ENCODE assay signal across 25 cellular contexts in genomic region chr5:101174981-101175380, GRCh38.
DNase-seq lines count a peak whose midpoint lies in the region; ATAC-seq and TF ChIP-seq lines count a peak whose summit lies in the region.
"Had no signal": no experiment of that assay in that cellular context is flagged by ENCODE, and none has a peak within 500 bp of the region (broad histone marks: within the 10 kb centered on the region; RNA-seq: fewer than 3 reads in every experiment).

No MANE protein-coding gene starts in this region.

- no CpG with 5 or more reads among the region's 1 CpG for WGBS in trophoblast cell (ENCODE audit: extremely low coverage, insufficient coverage, insufficient read length)
- 25 to 35% methylated on average over 1 of the region's 1 CpG for WGBS in GM23248 (ENCODE audit: low coverage in 1 of 2, low lambda C conversion rate in 2 of 2, missing lambda C conversion rate in 2 of 2), 2 experiments

- H2AFZ ChIP-seq in trophoblast cell (ENCODE audit: insufficient read depth, low read length, poor library complexity) (no peak overlapping the region), GM23248 (no peak overlapping the region)

- H3K79me2 ChIP-seq in trophoblast cell (ENCODE audit: control insufficient read depth, insufficient read depth, low read length, poor library complexity), result no peaks in the 10 kb centered on the region
- no peaks in the 10 kb centered on the region for H3K79me2 ChIP-seq in GM23248 (ENCODE audit: insufficient read depth)

- no peak overlapping the region for H2AK5ac ChIP-seq in trophoblast cell (ENCODE audit: low read length)

- H3K9ac ChIP-seq in trophoblast cell (ENCODE audit: low read length) (no peak overlapping the region), GM23248 (no peak overlapping the region)
- H3K9ac ChIP-seq: BLaER1 had no signal

- no peak overlapping the region for H4K12ac ChIP-seq in trophoblast cell (ENCODE audit: low read depth, low read length)

- ATAC-seq in GM19467 (IDR thresholded peaks at IDR 0.05; ENCODE audit: unreplicated experiment), result no peak
- ATAC-seq: GM12878 had no signal

- DNase-seq in T47D (ENCODE audit: low read depth in 1 of 2, low spot score in 1 of 2) (peak; percentile 4 to 64), breast epithelium (ENCODE audit: low spot score in 2 of 2) (no peak), HuH-7.5 (ENCODE audit: low spot score) (peak; percentile 0), NCI-H226 (peak; percentile 6), trophoblast cell (peak; percentile 13 to 89), NAMALWA (ENCODE audit: low spot score) (no peak), GM23248 (no peak)
- DNase-seq: 8988T; ACHN; BE2C; C1 segment of cervical spinal cord; CD4-positive, alpha-beta memory T cell; CD4-positive, CD25-positive, alpha-beta regulatory T cell; CD8-positive, alpha-beta memory T cell; COR-L47; DMS 273 treated with DMSO at 0.1 percent for 48 hours; DMS153; DMS53; DMS79; DND-41; EL; GDM1 had no signal

- no peak overlapping the region for H4K91ac ChIP-seq in trophoblast cell (ENCODE audit: low read depth, low read length)

- intact Hi-C loops in breast epithelium (cut with DNase I; ENCODE audit: low total_unique reads), result no loop called here

- no peak for TF ChIP-seq POLR2A in breast epithelium (IDR thresholded peaks at IDR 0.05)

- H3K27me3 ChIP-seq in breast epithelium, result no peaks in the 10 kb centered on the region
- H3K27me3 ChIP-seq in trophoblast cell (ENCODE audit: insufficient read depth, low read length), result no peaks in the 10 kb centered on the region
- no peaks in the 10 kb centered on the region for H3K27me3 ChIP-seq in GM23248 (replicated peaks; ENCODE audit: insufficient read depth)
- H3K27me3 ChIP-seq: BE2C, BLaER1 had no signal

- H3K18ac ChIP-seq in trophoblast cell (ENCODE audit: low read length), result no peak overlapping the region

- H3K23ac ChIP-seq in trophoblast cell (ENCODE audit: low read length), result no peak overlapping the region

- H3K4ac ChIP-seq in trophoblast cell (ENCODE audit: low read depth, low read length), result no peak overlapping the region

- no peak overlapping the region for H3K4me3 ChIP-seq in breast epithelium
- no peak overlapping the region for H3K4me3 ChIP-seq in trophoblast cell (ENCODE audit: low read depth, low read length)
- H3K4me3 ChIP-seq in GM23248, result no peak overlapping the region
- H3K4me3 ChIP-seq: BLaER1, GM12878 had no signal

- H3K9me3 ChIP-seq in breast epithelium (peaks cover 7 to 8% of the 10 kb centered on the region in 2 donors), trophoblast cell (ENCODE audit: insufficient read depth, low read depth, low read length) (peaks cover 4% of the 10 kb centered on the region), GM23248 (ENCODE audit: low read depth) (no peaks in the 10 kb centered on the region)
- H3K9me3 ChIP-seq: BE2C had no signal

- no peaks in the 10 kb centered on the region for H4K20me1 ChIP-seq in GM23248 (ENCODE audit: insufficient read depth)
- H4K20me1 ChIP-seq: BLaER1 had no signal

- no peaks in the 10 kb centered on the region for H3K36me3 ChIP-seq in breast epithelium
- H3K36me3 ChIP-seq in trophoblast cell (ENCODE audit: control insufficient read depth in 1 of 2, insufficient read depth in 2 of 2, low read length in 2 of 2), result no peaks in the 10 kb centered on the region
- H3K36me3 ChIP-seq in GM23248 (ENCODE audit: low read depth), result no peaks in the 10 kb centered on the region
- H3K36me3 ChIP-seq: BE2C, BLaER1 had no signal

- no peak overlapping the region for H2BK5ac ChIP-seq in trophoblast cell (ENCODE audit: low read depth, low read length, poor library complexity)

- no peak overlapping the region for H4K8ac ChIP-seq in trophoblast cell (ENCODE audit: low read depth, low read length)

- H3K4me2 ChIP-seq in trophoblast cell (ENCODE audit: low read length) (no peak overlapping the region), GM23248 (ENCODE audit: unreplicated experiment) (no peak overlapping the region)
- H3K4me2 ChIP-seq: BLaER1 had no signal

- H3K9me2 ChIP-seq in GM23248 (ENCODE audit: insufficient read depth), result no peaks in the 10 kb centered on the region

- H2BK120ac ChIP-seq in trophoblast cell (ENCODE audit: insufficient read depth, low read length, poor library complexity), result no peak overlapping the region

- H3K79me1 ChIP-seq in trophoblast cell (ENCODE audit: low read length), result no peaks in the 10 kb centered on the region

- no peaks in the 10 kb centered on the region for H3F3A ChIP-seq in GM23248 (ENCODE audit: insufficient read depth)

- no peak overlapping the region for H2BK12ac ChIP-seq in trophoblast cell (ENCODE audit: low read length)

- in situ Hi-C loops in T47D (cut with HindIII; ENCODE audit: low pct_unique_long_range_greater_than_20kb, low sequenced_read_pairs), result no loop called here
- in situ Hi-C loops in GM23248 (cut with MboI), result no loop called here

- H3K14ac ChIP-seq in trophoblast cell (ENCODE audit: low read length), result no peak overlapping the region

- H3K27ac ChIP-seq in breast epithelium (no peak overlapping the region), trophoblast cell (ENCODE audit: low read depth, low read length) (no peak overlapping the region), GM23248 (no peak overlapping the region)
- H3K27ac ChIP-seq: BLaER1 had no signal

- H3K4me1 ChIP-seq in breast epithelium (no peaks in the 10 kb centered on the region), trophoblast cell (ENCODE audit: control insufficient read depth in 1 of 2, insufficient read depth in 2 of 2, low read length in 2 of 2) (no peaks in the 10 kb centered on the region), GM23248 (ENCODE audit: insufficient read depth) (no peaks in the 10 kb centered on the region)
- H3K4me1 ChIP-seq: BE2C, BLaER1 had no signal

- TF ChIP-seq CTCF in breast epithelium (IDR thresholded peaks at IDR 0.05), result no peak

Comparison
In these comparisons a context has a peak if more than half of its experiments do, and no peak if none do; other contexts are left out.
1. DNase-seq: peak in T47D (2 of 2), HuH-7.5 (single experiment), NCI-H226 (single experiment) and trophoblast cell (2 of 2); none in breast epithelium (0 of 2), NAMALWA (single experiment) and GM23248 (single experiment).